1 cellular context compared by ENCODE assay signal in genomic region chr9:90841213-90841612, GRCh38.
TF ChIP-seq lines count a peak whose summit lies in the region.

No MANE protein-coding gene starts in this region.

TF ChIP-seq in GM12878, 131 proteins besides CTCF, POLR2A, EP300 and RAD21:
- TF ChIP-seq POU2F2 (IDR thresholded peaks at IDR 0.05; ENCODE audit: borderline replicate concordance, low read depth, low read length) (no peak), SP1 (IDR thresholded peaks at IDR 0.05; ENCODE audit: low read depth, low read length) (no peak), JUND (IDR thresholded peaks at IDR 0.05; ENCODE audit: low read depth, low read length) (no peak), USF1 (IDR thresholded peaks at IDR 0.05; ENCODE audit: borderline replicate concordance, extremely low read length, insufficient read depth, low read depth, low read length) (no peak), EED (IDR thresholded peaks at IDR 0.05; ENCODE audit: low read depth) (no peak), HDGF (IDR thresholded peaks at IDR 0.05) (peak; percentile 74; the same call in 1 of the 2 replicates)
